8 cellular contexts compared by ENCODE assay signal in genomic region chr11:64553554-64554201, GRCh38. TPM values are rescaled to one million over a fixed set of nuclear protein-coding genes. Genes with fewer than 3 reads are reported as not detected.
DNase-seq lines count a peak whose midpoint lies in the region; ATAC-seq and TF ChIP-seq lines count a peak whose summit lies in the region.

No MANE protein-coding gene starts in this region.

- peaks cover 22% of the 10 kb centered on the region for H3K4me1 Mint-ChIP-seq in chondrocyte (ENCODE audit: low read depth)
- H3K4me1 Mint-ChIP-seq in activated T-helper 2 cell treated with anti-CD3 and anti-CD28 coated beads, Interferon-gamma antibody, Interleukin-2, Interleukin-4, amounts not matched to agents 10 μg/mL and 5 μg/mL and 100 μg/mL, durations not matched to agents 14 hours and 24 hours and 36 hours (ENCODE audit: low read depth) = no peaks in the 10 kb centered on the region

- no peak for ATAC-seq in HG03432 (IDR thresholded peaks at IDR 0.05; ENCODE audit: unreplicated experiment)

- peak; percentile 51 for DNase-seq in Daoy (ENCODE audit: low read depth)
- peak; percentile 25 for DNase-seq in activated CD4-positive, alpha-beta T cell treated with anti-CD3 and anti-CD28 coated beads for 1 hour
- peak; percentile 64 for DNase-seq in chondrocyte (ENCODE audit: low spot score)
- peak; percentile 75 for DNase-seq in left kidney (ENCODE audit: low read depth, low spot score)
- peak; percentile 15 to 55 for DNase-seq in stimulated activated CD4-positive, alpha-beta T cell treated with anti-CD3 and anti-CD28 coated beads, Interleukin-4, amount 100 ng/mL, for 4 hours
- no peak for DNase-seq in activated T-helper 2 cell treated with anti-CD3 and anti-CD28 coated beads, Interferon-gamma antibody, Interleukin-2, Interleukin-4, amounts not matched to agents 10 μg/mL and 5 μg/mL and 100 μg/mL, durations not matched to agents 14 hours and 24 hours and 36 hours (ENCODE audit: low spot score)

- intact Hi-C loops in activated T-helper 2 cell treated with anti-CD3 and anti-CD28 coated beads, Interferon-gamma antibody, Interleukin-2, Interleukin-4, amounts not matched to agents 10 μg/mL and 5 μg/mL and 100 μg/mL, durations not matched to agents 14 hours and 24 hours and 36 hours (cut with micrococcal nuclease) = no loop called here

- H3K27me3 Mint-ChIP-seq in chondrocyte (ENCODE audit: low read depth) = peaks cover 18% of the 10 kb centered on the region
- peaks cover 3% of the 10 kb centered on the region for H3K27me3 Mint-ChIP-seq in activated T-helper 2 cell treated with anti-CD3 and anti-CD28 coated beads, Interferon-gamma antibody, Interleukin-2, Interleukin-4, amounts not matched to agents 10 μg/mL and 5 μg/mL and 100 μg/mL, durations not matched to agents 14 hours and 24 hours and 36 hours (ENCODE audit: low read depth)

- no peaks in the 10 kb centered on the region for H3K9me3 Mint-ChIP-seq in chondrocyte (ENCODE audit: low read depth)
- peaks cover 4% of the 10 kb centered on the region for H3K9me3 Mint-ChIP-seq in activated T-helper 2 cell treated with anti-CD3 and anti-CD28 coated beads, Interferon-gamma antibody, Interleukin-2, Interleukin-4, amounts not matched to agents 10 μg/mL and 5 μg/mL and 100 μg/mL, durations not matched to agents 14 hours and 24 hours and 36 hours

- no peaks in the 10 kb centered on the region for H3K36me3 Mint-ChIP-seq in chondrocyte (ENCODE audit: low read depth)
- H3K36me3 Mint-ChIP-seq in activated T-helper 2 cell treated with anti-CD3 and anti-CD28 coated beads, Interferon-gamma antibody, Interleukin-2, Interleukin-4, amounts not matched to agents 10 μg/mL and 5 μg/mL and 100 μg/mL, durations not matched to agents 14 hours and 24 hours and 36 hours (ENCODE audit: low read depth) = no peaks in the 10 kb centered on the region

- H3K27ac Mint-ChIP-seq in chondrocyte (ENCODE audit: unreplicated experiment) = no peak overlapping the region
- no peak overlapping the region for H3K27ac Mint-ChIP-seq in activated T-helper 2 cell treated with anti-CD3 and anti-CD28 coated beads, Interferon-gamma antibody, Interleukin-2, Interleukin-4, amounts not matched to agents 10 μg/mL and 5 μg/mL and 100 μg/mL, durations not matched to agents 14 hours and 24 hours and 36 hours

- TF ChIP-seq CTCF in LNCAP (IDR thresholded peaks at IDR 0.05) (peak; percentile 96), chondrocyte (IDR thresholded peaks at IDR 0.05) (peak; percentile 98)

- H3K4me3 Mint-ChIP-seq in chondrocyte (ENCODE audit: unreplicated experiment) = no peak overlapping the region
- H3K4me3 Mint-ChIP-seq in activated T-helper 2 cell treated with anti-CD3 and anti-CD28 coated beads, Interferon-gamma antibody, Interleukin-2, Interleukin-4, amounts not matched to agents 10 μg/mL and 5 μg/mL and 100 μg/mL, durations not matched to agents 14 hours and 24 hours and 36 hours (ENCODE audit: low read depth) = no peak overlapping the region

RNA-seq across cellular contexts. Expression of gene SLC22A11, which starts 2.1 kb away (rescaled TPM):
- total RNA-seq in Daoy (2014; rRNA removed; shearing (Covaris generic)) = not detected in 2 replicates
- total RNA-seq in chondrocyte = 0.15 TPM in 1 of 3 replicates, not detected in the others
- not detected in 2 replicates for total RNA-seq in activated T-helper 2 cell treated with anti-CD3 and anti-CD28 coated beads, Interferon-gamma antibody, Interleukin-2, Interleukin-4, amounts not matched to agents 10 μg/mL and 5 μg/mL and 100 μg/mL, durations not matched to agents 14 hours and 24 hours and 36 hours

RNA-seq across cellular contexts. Expression of gene SLC22A12, which starts 37.3 kb away (rescaled TPM):
- not detected in 2 replicates for total RNA-seq in Daoy (2014; rRNA removed; shearing (Covaris generic))
- total RNA-seq in chondrocyte = not detected in 3 replicates
- total RNA-seq in activated T-helper 2 cell treated with anti-CD3 and anti-CD28 coated beads, Interferon-gamma antibody, Interleukin-2, Interleukin-4, amounts not matched to agents 10 μg/mL and 5 μg/mL and 100 μg/mL, durations not matched to agents 14 hours and 24 hours and 36 hours = not detected in 2 replicates
